ENCODE assay signal across 17 cellular contexts in genomic region chr11:67365756-67366384, GRCh38. TPM values are rescaled to one million over a fixed set of nuclear protein-coding genes. Genes with fewer than 3 reads are reported as not detected.
DNase-seq lines count a peak whose midpoint lies in the region; ATAC-seq, FAIRE-seq and TF ChIP-seq lines count a peak whose summit lies in the region.
"Had no signal": no experiment of that assay in that cellular context is flagged by ENCODE, and none has a peak within 500 bp of the region (broad histone marks: within the 10 kb centered on the region; RNA-seq: fewer than 3 reads in every experiment).

No MANE protein-coding gene starts in this region.

- H2BK5ac ChIP-seq in H1 (ENCODE audit: low read depth, low read length): no peak overlapping the region

- peaks cover 0 to under 1% of the 10 kb centered on the region in 2 experiments for H4K20me1 ChIP-seq in H1 (replicated peaks in 1 of 2; ENCODE audit: control insufficient read depth in 1 of 2, insufficient read depth in 2 of 2, low read length in 2 of 2)

- no peak overlapping the region for H3K4ac ChIP-seq in H1 (replicated peaks; ENCODE audit: insufficient read length, low read depth, low read length)

- peaks cover 10% of the 10 kb centered on the region for H3K27me3 Mint-ChIP-seq in activated naive CD8-positive, alpha-beta T cell treated with anti-CD3 and anti-CD28 coated beads, Interleukin-2, amount 50 U/mL, for 24 hours
- peaks cover 5% of the 10 kb centered on the region for H3K27me3 Mint-ChIP-seq in activated naive CD8-positive, alpha-beta T cell treated with anti-CD3 and anti-CD28 coated beads for 36 hours
- peaks cover 12% of the 10 kb centered on the region for H3K27me3 Mint-ChIP-seq in nephron progenitor cell (ENCODE audit: low read depth, poor library complexity)

- H3K9ac ChIP-seq in H1 (replicated peaks in 1 of 4; ENCODE audit: extremely low read depth in 1 of 4, low read depth in 3 of 4, low read length in 3 of 4): no peak overlapping the region

- H3K9me3 ChIP-seq in H1 (ENCODE audit: insufficient read depth in 2 of 2, low read depth in 1 of 2, low read length in 1 of 2): no peaks in the 10 kb centered on the region

- H3K79me1 ChIP-seq in H1 (ENCODE audit: low read depth, low read length): no peaks in the 10 kb centered on the region

- no peak overlapping the region for H3K27ac ChIP-seq in H1 (ENCODE audit: low read depth, low read length)
- peak overlapping the region; percentile 70 for H3K27ac ChIP-seq in urinary bladder (ENCODE audit: low read depth)
- H3K27ac ChIP-seq: 22Rv1 had no signal

- H2BK120ac ChIP-seq in H1 (replicated peaks; ENCODE audit: low read depth, low read length): no peak overlapping the region

- H3K23me2 ChIP-seq in H1 (ENCODE audit: low read depth, low read length): no peaks in the 10 kb centered on the region; the same call in 1 of the 2 replicates

- H3K9me3 Mint-ChIP-seq in activated naive CD8-positive, alpha-beta T cell treated with anti-CD3 and anti-CD28 coated beads, Interleukin-2, amount 50 U/mL, for 24 hours: no peaks in the 10 kb centered on the region
- H3K9me3 Mint-ChIP-seq in activated naive CD8-positive, alpha-beta T cell treated with anti-CD3 and anti-CD28 coated beads for 36 hours: no peaks in the 10 kb centered on the region
- no peaks in the 10 kb centered on the region for H3K9me3 Mint-ChIP-seq in nephron progenitor cell
- H3K9me3 Mint-ChIP-seq: H9 had no signal

- peak overlapping the region; percentile 26 to 28; a peak in 2 of 4 replicates for H3K4me2 ChIP-seq in H1 (ENCODE audit: insufficient read depth in 1 of 2, low read depth in 2 of 2, low read length in 2 of 2)

- no peak overlapping the region for H3K14ac ChIP-seq in H1 (ENCODE audit: insufficient read length)

- peaks cover 0 to 18% (median 12%) of the 10 kb centered on the region in 4 experiments; a peak in 5 of 7 replicates for H3K27me3 ChIP-seq in H1 (replicated peaks in 1 of 4; ENCODE audit: control insufficient read depth in 3 of 4, extremely low read depth in 1 of 4, insufficient read depth in 3 of 4, low read length in 3 of 4)

- H2BK20ac ChIP-seq in H1 (ENCODE audit: low read length): no peak overlapping the region

- H3K4me3 ChIP-seq in H1 (ENCODE audit: extremely low read depth in 1 of 4, insufficient read depth in 2 of 4, low read depth in 3 of 4, low read length in 4 of 4) (no peak overlapping the region), urinary bladder (ENCODE audit: low read depth, low read length) (no peak overlapping the region)

- no peak for FAIRE-seq in H1 (lab: Jason Lieb, UNC)

- no peaks in the 10 kb centered on the region for H3K79me2 ChIP-seq in H1 (ENCODE audit: control insufficient read depth in 1 of 2, insufficient read depth in 2 of 2, low read length in 2 of 2)

- H3K27ac Mint-ChIP-seq in activated naive CD8-positive, alpha-beta T cell treated with anti-CD3 and anti-CD28 coated beads, Interleukin-2, amount 50 U/mL, for 24 hours: peak overlapping the region; percentile 63
- H3K27ac Mint-ChIP-seq in activated naive CD8-positive, alpha-beta T cell treated with anti-CD3 and anti-CD28 coated beads for 36 hours: no peak overlapping the region
- peak overlapping the region; percentile 28 for H3K27ac Mint-ChIP-seq in nephron progenitor cell
- H3K27ac Mint-ChIP-seq: activated CD8-positive, alpha-beta memory T cell treated with anti-CD3 and anti-CD28 coated beads, Interleukin-2, amount 10 ng/mL, durations not matched to agents 7 days and 5 days had no signal

- H2AFZ ChIP-seq in H1 (ENCODE audit: low read length): no peak overlapping the region

- no peak for ATAC-seq in activated naive CD8-positive, alpha-beta T cell treated with anti-CD3 and anti-CD28 coated beads, Interleukin-2, amount 50 U/mL, for 24 hours
- ATAC-seq: activated CD8-positive, alpha-beta memory T cell treated with anti-CD3 and anti-CD28 coated beads, Interleukin-2, amount 10 ng/mL, durations not matched to agents 7 days and 5 days; esophagus mucosa had no signal

- no peak overlapping the region for H4K5ac ChIP-seq in H1 (ENCODE audit: insufficient read length, low read depth, low read length)

- TF ChIP-seq RAD21 in H1 (IDR thresholded peaks at IDR 0.05 in 1 of 2, conservative IDR thresholded peaks at IDR 0.05 in 1 of 2; ENCODE audit: low read depth in 2 of 2, low read length in 2 of 2): no peak

- H2BK15ac ChIP-seq in H1 (ENCODE audit: low read length): peak overlapping the region; percentile 72; the same call in 1 of the 2 replicates

- no peak for TF ChIP-seq EP300 in H1 (IDR thresholded peaks at IDR 0.05; ENCODE audit: borderline replicate concordance in 1 of 2, low read depth in 2 of 2, low read length in 2 of 2)

- POLR2A ChIA-PET in H1 (lab: Charles Lee; ENCODE audit: partially characterized antibody): interaction anchor here (1.0 to 4.1 kb wide), 6 partner anchors 8 to 41 kb away, joined by 3 to 16 read pairs (median 4); partner anchors contain the start of genes CLCF1 and POLD4

- H3K23ac ChIP-seq in H1 (ENCODE audit: insufficient read length): no peak overlapping the region

- no peak overlapping the region for H2AK5ac ChIP-seq in H1 (ENCODE audit: low read depth, low read length)

- no peak overlapping the region for H2BK12ac ChIP-seq in H1 (ENCODE audit: low read depth, low read length)

- H3K56ac ChIP-seq in H1 (replicated peaks; ENCODE audit: insufficient read length, low read depth, low read length): no peak overlapping the region

- peaks cover 61% of the 10 kb centered on the region for H3K4me1 Mint-ChIP-seq in activated naive CD8-positive, alpha-beta T cell treated with anti-CD3 and anti-CD28 coated beads, Interleukin-2, amount 50 U/mL, for 24 hours
- H3K4me1 Mint-ChIP-seq in activated naive CD8-positive, alpha-beta T cell treated with anti-CD3 and anti-CD28 coated beads for 36 hours: peaks cover 30% of the 10 kb centered on the region
- H3K4me1 Mint-ChIP-seq in nephron progenitor cell: peaks cover 61% of the 10 kb centered on the region

- no peak for DNase-seq in activated naive CD8-positive, alpha-beta T cell treated with anti-CD3 and anti-CD28 coated beads, Interleukin-2, amount 50 U/mL, for 24 hours
- no peak for DNase-seq in activated naive CD8-positive, alpha-beta T cell treated with anti-CD3 and anti-CD28 coated beads for 36 hours
- DNase-seq in H1 (ENCODE audit: low read depth in 1 of 2, low spot score in 2 of 2) (no peak), nephron progenitor cell (no peak), NCI-H2107 (lab: John Stamatoyannopoulos, UW) (no peak), NCI-H1105 (lab: John Stamatoyannopoulos, UW) (no peak)
- DNase-seq in activated T-cell treated with anti-CD3 and anti-CD28 coated beads, Interleukin-2, amount 50 U/mL, for 48 hours: no peak
- DNase-seq: activated CD8-positive, alpha-beta memory T cell treated with anti-CD3 and anti-CD28 coated beads, Interleukin-2, amount 10 ng/mL, durations not matched to agents 7 days and 5 days; activated naive CD4-positive, alpha-beta T cell treated with anti-CD3 and anti-CD28 coated beads, Interleukin-2, amount 50 U/mL, for 16 hours; COR-L47; H9; MM.1S; stimulated activated CD4-positive, alpha-beta T cell treated with anti-CD3 and anti-CD28 coated beads, Interleukin-2, amount 100 ng/mL, for 48 hours had no signal

- 60% methylated on average over 12 of the region's 12 CpGs; no CpG with 5 or more reads in 1 of the 2 experiments for WGBS in H1 (ENCODE audit: extremely low coverage in 1 of 2, insufficient coverage in 1 of 2, insufficient read length in 1 of 2, insufficient replicate concordance in 2 of 2, low coverage in 1 of 2, low lambda C conversion rate in 2 of 2, missing lambda C conversion rate in 1 of 2), 2 experiments
- 57% methylated on average over 12 of the region's 12 CpGs for WGBS in urinary bladder

- no peak overlapping the region for H4K8ac ChIP-seq in H1 (ENCODE audit: extremely low read depth, insufficient read depth, low read length)

- H4K91ac ChIP-seq in H1 (replicated peaks; ENCODE audit: insufficient read length, low read length): no peak overlapping the region

- CTCF ChIA-PET in H1 (lab: Charles Lee; ENCODE audit: partially characterized antibody): interaction anchor here (2.5 to 34.8 kb wide), 3 partner anchors 8 to 20 kb away, joined by 12 to 1305 read pairs (median 1305); partner anchors contain the start of genes CLCF1, POLD4 and RAD9A

- TF ChIP-seq POLR2A in H1 (IDR thresholded peaks at IDR 0.05; ENCODE audit: control extremely low read depth in 1 of 2, low read depth in 2 of 2, low read length in 2 of 2): no peak

- TF ChIP-seq CTCF in H1 (IDR thresholded peaks at IDR 0.05; ENCODE audit: control extremely low read depth in 1 of 3, insufficient read depth in 1 of 3, low read depth in 1 of 3, low read length in 3 of 3) (no peak), nephron progenitor cell (IDR thresholded peaks at IDR 0.05) (no peak)

- no peak overlapping the region for H3K4me3 Mint-ChIP-seq in activated naive CD8-positive, alpha-beta T cell treated with anti-CD3 and anti-CD28 coated beads, Interleukin-2, amount 50 U/mL, for 24 hours
- no peak overlapping the region for H3K4me3 Mint-ChIP-seq in activated naive CD8-positive, alpha-beta T cell treated with anti-CD3 and anti-CD28 coated beads for 36 hours
- peak overlapping the region; percentile 28 for H3K4me3 Mint-ChIP-seq in nephron progenitor cell
- H3K4me3 Mint-ChIP-seq: activated CD8-positive, alpha-beta memory T cell treated with anti-CD3 and anti-CD28 coated beads, Interleukin-2, amount 10 ng/mL, durations not matched to agents 7 days and 5 days; H9 had no signal

- H3K18ac ChIP-seq in H1 (ENCODE audit: extremely low read depth, low read length): no peak overlapping the region

- H3K4me1 ChIP-seq in H1 (replicated peaks in 1 of 4; ENCODE audit: control insufficient read depth in 3 of 4, insufficient read depth in 4 of 4, low read length in 3 of 4) (peaks cover 0 to 16% (median 8%) of the 10 kb centered on the region in 4 experiments; a peak in 6 of 7 replicates), urinary bladder (ENCODE audit: insufficient read depth) (peaks cover 2% of the 10 kb centered on the region)

- H3K36me3 ChIP-seq in H1 (ENCODE audit: control insufficient read depth in 2 of 4, insufficient read depth in 4 of 4, low read length in 3 of 4): no peaks in the 10 kb centered on the region
- no peaks in the 10 kb centered on the region for H3K36me3 ChIP-seq in urinary bladder (ENCODE audit: insufficient read depth)

- H3K36me3 Mint-ChIP-seq in activated naive CD8-positive, alpha-beta T cell treated with anti-CD3 and anti-CD28 coated beads, Interleukin-2, amount 50 U/mL, for 24 hours (ENCODE audit: low read depth): peaks cover 7% of the 10 kb centered on the region
- no peaks in the 10 kb centered on the region for H3K36me3 Mint-ChIP-seq in activated naive CD8-positive, alpha-beta T cell treated with anti-CD3 and anti-CD28 coated beads for 36 hours
- peaks cover 3% of the 10 kb centered on the region for H3K36me3 Mint-ChIP-seq in nephron progenitor cell (ENCODE audit: low read depth)
- H3K36me3 Mint-ChIP-seq: activated CD8-positive, alpha-beta memory T cell treated with anti-CD3 and anti-CD28 coated beads, Interleukin-2, amount 10 ng/mL, durations not matched to agents 7 days and 5 days had no signal

RNA-seq across cellular contexts. Expression of gene CLCF1, which starts 7.5 kb away (rescaled TPM):
- under 1 TPM; 0.31 to 0.56 TPM for total RNA-seq in activated naive CD8-positive, alpha-beta T cell treated with anti-CD3 and anti-CD28 coated beads for 36 hours
- total RNA-seq in H1 (2021; fragmentation: NEBNext Ultra II Directional; extraction: Animal tissue kit (Norgen Biotek cat#: 25700)): 0.32 and 0.57 TPM in 2 replicates
- polyA plus RNA-seq in H1 (2011; rRNA removed) (1.2 and 2.6 TPM in 2 replicates), urinary bladder (9.2 TPM)
- 1.0 TPM for polyA plus RNA-seq in H1 (2011; cell fraction: cytosol; rRNA removed)
- 2.7 TPM for polyA plus RNA-seq in H1 (2011; cell fraction: nucleus; rRNA removed)
- polyA plus RNA-seq in H1 (2012, experiment 1 of 2): 0.81 to 1.2 TPM (median 1.0 TPM) in 4 replicates
- polyA plus RNA-seq in H1 (2012, experiment 2 of 2): 0.81 TPM
- polyA plus RNA-seq in H1 (2013, experiment 1 of 2): 0.95 TPM
- polyA plus RNA-seq in H1 (2013, experiment 2 of 2): 0.66 TPM
- 0.54 TPM in 2 replicates for polyA minus RNA-seq in H1 (2011; rRNA and poly(A)+ RNA removed)
- polyA minus RNA-seq in H1 (2011; cell fraction: cytosol; rRNA and poly(A)+ RNA removed): not detected
- polyA minus RNA-seq in H1 (2011; cell fraction: nucleus; rRNA and poly(A)+ RNA removed): 0.40 TPM
- total RNA-seq in urinary bladder: 2.7 TPM

RNA-seq across cellular contexts. Expression of gene POLD4, which starts 12.5 kb away (rescaled TPM):
- 10 to 100 TPM; 28.5 to 28.6 TPM for total RNA-seq in activated naive CD8-positive, alpha-beta T cell treated with anti-CD3 and anti-CD28 coated beads for 36 hours
- 18.5 and 21.2 TPM in 2 replicates for total RNA-seq in H1 (2021; fragmentation: NEBNext Ultra II Directional; extraction: Animal tissue kit (Norgen Biotek cat#: 25700))
- polyA plus RNA-seq in H1 (2011; rRNA removed) (46.7 and 72.0 TPM in 2 replicates), urinary bladder (157 TPM)
- polyA plus RNA-seq in H1 (2011; cell fraction: cytosol; rRNA removed): 40.6 TPM
- polyA plus RNA-seq in H1 (2011; cell fraction: nucleus; rRNA removed): 35.3 TPM
- 18.8 to 31.5 TPM (median 27.6 TPM) in 4 replicates for polyA plus RNA-seq in H1 (2012, experiment 1 of 2)
- 33.8 TPM for polyA plus RNA-seq in H1 (2012, experiment 2 of 2)
- polyA plus RNA-seq in H1 (2013, experiment 1 of 2): 25.0 TPM
- 25.1 TPM for polyA plus RNA-seq in H1 (2013, experiment 2 of 2)
- polyA minus RNA-seq in H1 (2011; rRNA and poly(A)+ RNA removed): 6.8 and 7.2 TPM in 2 replicates
- 12.2 TPM for polyA minus RNA-seq in H1 (2011; cell fraction: cytosol; rRNA and poly(A)+ RNA removed)
- 11.0 TPM for polyA minus RNA-seq in H1 (2011; cell fraction: nucleus; rRNA and poly(A)+ RNA removed)
- total RNA-seq in urinary bladder: 8.8 TPM

RNA-seq across cellular contexts. Expression of gene RAD9A, which starts 25.9 kb away (rescaled TPM):
- 10 to 100 TPM; 31.2 to 33.7 TPM for total RNA-seq in activated naive CD8-positive, alpha-beta T cell treated with anti-CD3 and anti-CD28 coated beads for 36 hours
- total RNA-seq in H1 (2021; fragmentation: NEBNext Ultra II Directional; extraction: Animal tissue kit (Norgen Biotek cat#: 25700)): 20.8 and 22.2 TPM in 2 replicates
- polyA plus RNA-seq in H1 (2011; rRNA removed): 25.5 and 29.6 TPM in 2 replicates
- polyA plus RNA-seq in H1 (2011; cell fraction: cytosol; rRNA removed): 25.1 TPM
- 76.6 TPM for polyA plus RNA-seq in H1 (2011; cell fraction: nucleus; rRNA removed)
- 19.7 to 23.9 TPM (median 22.6 TPM) in 4 replicates for polyA plus RNA-seq in H1 (2012, experiment 1 of 2)
- 19.6 TPM for polyA plus RNA-seq in H1 (2012, experiment 2 of 2)
- 19.6 TPM for polyA plus RNA-seq in H1 (2013, experiment 1 of 2)
- 18.6 TPM for polyA plus RNA-seq in H1 (2013, experiment 2 of 2)
- polyA minus RNA-seq in H1 (2011; rRNA and poly(A)+ RNA removed): 5.9 and 10.4 TPM in 2 replicates
- polyA minus RNA-seq in H1 (2011; cell fraction: cytosol; rRNA and poly(A)+ RNA removed): 10.0 TPM
- 17.6 TPM for polyA minus RNA-seq in H1 (2011; cell fraction: nucleus; rRNA and poly(A)+ RNA removed)
- total RNA-seq in urinary bladder: 7.5 TPM
- polyA plus RNA-seq in urinary bladder: 16.9 TPM

RNA-seq across cellular contexts. Expression of gene PPP1CA, which starts 35.8 kb away (rescaled TPM):
- total RNA-seq in activated naive CD8-positive, alpha-beta T cell treated with anti-CD3 and anti-CD28 coated beads for 36 hours: 100 to 1,000 TPM; 262 to 269 TPM
- 198 and 210 TPM in 2 replicates for total RNA-seq in H1 (2021; fragmentation: NEBNext Ultra II Directional; extraction: Animal tissue kit (Norgen Biotek cat#: 25700))
- 359 and 430 TPM in 2 replicates for polyA plus RNA-seq in H1 (2011; rRNA removed)
- 274 TPM for polyA plus RNA-seq in H1 (2011; cell fraction: cytosol; rRNA removed)
- 218 TPM for polyA plus RNA-seq in H1 (2011; cell fraction: nucleus; rRNA removed)
- polyA plus RNA-seq in H1 (2012, experiment 1 of 2): 139 to 201 TPM (median 197 TPM) in 4 replicates
- 283 TPM for polyA plus RNA-seq in H1 (2012, experiment 2 of 2)
- polyA plus RNA-seq in H1 (2013, experiment 1 of 2): 157 TPM
- polyA plus RNA-seq in H1 (2013, experiment 2 of 2): 156 TPM
- polyA minus RNA-seq in H1 (2011; rRNA and poly(A)+ RNA removed): 140 and 166 TPM in 2 replicates
- polyA minus RNA-seq in H1 (2011; cell fraction: cytosol; rRNA and poly(A)+ RNA removed): 98.8 TPM
- polyA minus RNA-seq in H1 (2011; cell fraction: nucleus; rRNA and poly(A)+ RNA removed): 65.8 TPM
- 70.6 TPM for total RNA-seq in urinary bladder
- polyA plus RNA-seq in urinary bladder: 85.9 TPM

RNA-seq across cellular contexts. Expression of gene TBC1D10C, which starts 38.0 kb away (rescaled TPM):
- 100 to 1,000 TPM; 117 to 121 TPM for total RNA-seq in activated naive CD8-positive, alpha-beta T cell treated with anti-CD3 and anti-CD28 coated beads for 36 hours
- 0.69 TPM in 1 of 2 replicates, not detected in the other for total RNA-seq in H1 (2021; fragmentation: NEBNext Ultra II Directional; extraction: Animal tissue kit (Norgen Biotek cat#: 25700))
- polyA plus RNA-seq in H1 (2011; rRNA removed) (0.27 and 0.35 TPM in 2 replicates), urinary bladder (2.6 TPM)
- 0.16 TPM for polyA plus RNA-seq in H1 (2011; cell fraction: cytosol; rRNA removed)
- 1.6 TPM for polyA plus RNA-seq in H1 (2011; cell fraction: nucleus; rRNA removed)
- polyA plus RNA-seq in H1 (2012, experiment 1 of 2): 0.11 to 1.00 TPM (median 0.55 TPM) in 4 replicates
- 0.31 TPM for polyA plus RNA-seq in H1 (2012, experiment 2 of 2)
- 0.41 TPM for polyA plus RNA-seq in H1 (2013, experiment 1 of 2)
- 0.46 TPM for polyA plus RNA-seq in H1 (2013, experiment 2 of 2)
- polyA minus RNA-seq in H1 (2011; rRNA and poly(A)+ RNA removed): 0.22 and 0.41 TPM in 2 replicates
- not detected for polyA minus RNA-seq in H1 (2011; cell fraction: cytosol; rRNA and poly(A)+ RNA removed)
- polyA minus RNA-seq in H1 (2011; cell fraction: nucleus; rRNA and poly(A)+ RNA removed): 0.40 TPM
- 0.42 TPM for total RNA-seq in urinary bladder
- total RNA-seq: cerebellum had no signal
